9 cellular contexts compared by ENCODE assay signal in genomic region chr3:66484106-66484857, GRCh38. TPM values are rescaled to one million over a fixed set of nuclear protein-coding genes. Genes with fewer than 3 reads are reported as not detected.
DNase-seq lines count a peak whose midpoint lies in the region; ATAC-seq and TF ChIP-seq lines count a peak whose summit lies in the region.
"Had no signal": no experiment of that assay in that cellular context is flagged by ENCODE, and none has a peak within 500 bp of the region (broad histone marks: within the 10 kb centered on the region; RNA-seq: fewer than 3 reads in every experiment).

No MANE protein-coding gene starts in this region.

- no peak for TF ChIP-seq EP300 in stomach (IDR thresholded peaks at IDR 0.05)

- peaks cover 100% of the 10 kb centered on the region for H3K79me2 ChIP-seq in GM23338 (replicated peaks; ENCODE audit: insufficient read depth)

- H3K4me3 Mint-ChIP-seq in GM23338 (peak overlapping the region; percentile 23; the same call in 2 of the 3 replicates), T-cell (peak overlapping the region in 1 of 3 donors; percentile 54)
- H3K4me3 Mint-ChIP-seq in activated CD8-positive, alpha-beta memory T cell treated with anti-CD3 and anti-CD28 coated beads, Interleukin-2, amount 10 ng/mL, durations not matched to agents 7 days and 5 days, result no peak overlapping the region

- H3K9me3 Mint-ChIP-seq in GM23338 (no peaks in the 10 kb centered on the region), T-cell (no peaks in the 10 kb centered on the region)
- peaks cover 3% of the 10 kb centered on the region for H3K9me3 Mint-ChIP-seq in activated CD8-positive, alpha-beta memory T cell treated with anti-CD3 and anti-CD28 coated beads, Interleukin-2, amount 10 ng/mL, durations not matched to agents 7 days and 5 days (ENCODE audit: low read depth)

- 60 to 68% (median 64%) methylated on average over 9 of the region's 9 CpGs for WGBS in stomach, 5 donors

- peak overlapping the region; percentile 18; the same call in 1 of the 2 replicates for H3K4me3 ChIP-seq in GM23338
- peak overlapping the region; percentile 5; the same call in 1 of the 2 replicates for H3K4me3 ChIP-seq in iPS-20b (ENCODE audit: low read length)
- peak overlapping the region in 1 of 4 donors; percentile 4 for H3K4me3 ChIP-seq in stomach

- CTCF ChIA-PET in T-cell (lab: Charles Lee), result interaction anchor here in 1 of 2 donors (0.5 kb wide), 1 partner anchor 64 kb away, joined by 4 read pairs; no protein-coding TSS in a partner anchor
- CTCF ChIA-PET in activated CD8-positive, alpha-beta memory T cell treated with anti-CD3 and anti-CD28 coated beads, Interleukin-2, amount 10 ng/mL, durations not matched to agents 7 days and 5 days (lab: Charles Lee), result interaction anchor here (1.4 to 4.6 kb wide), 4 partner anchors 8 to 18 kb away, joined by 4 to 33 read pairs (median 5); no protein-coding TSS in a partner anchor

- no peaks in the 10 kb centered on the region for H3K9me2 ChIP-seq in GM23338 (ENCODE audit: insufficient read depth)

- in situ Hi-C loops in ACHN (cut with HindIII; ENCODE audit: low pct_ligation_motif_present, low pct_unique_long_range_greater_than_20kb, low sequenced_read_pairs), result no loop called here

- POLR2A ChIA-PET in T-cell (lab: Charles Lee), result no interaction called here

- ATAC-seq in GM23338 (peak; percentile 7; the same call in 1 of the 3 replicates), T-cell (replicated peaks in 1 of 4) (no peak), HG03354 (IDR thresholded peaks at IDR 0.05; ENCODE audit: poor library complexity, severe bottlenecking, unreplicated experiment) (no peak)
- ATAC-seq in activated CD8-positive, alpha-beta memory T cell treated with anti-CD3 and anti-CD28 coated beads, Interleukin-2, amount 10 ng/mL, durations not matched to agents 7 days and 5 days, result no peak
- ATAC-seq: stimulated activated naive CD8-positive, alpha-beta T cell treated with anti-CD3 and anti-CD28 coated beads, Interleukin-15, Interleukin-2, amounts not matched to agents 100 U/mL and 50 U/mL, for 24 hours had no signal

- H3K27ac ChIP-seq in GM23338 (ENCODE audit: low read depth) (peak overlapping the region; percentile 42; the same call in 1 of the 2 replicates), iPS-20b (ENCODE audit: low read length) (no peak overlapping the region), stomach (peak overlapping the region in 4 of 5 donors; percentile 64 to 96 (median 86))

- no peak for DNase-seq in GM23338 (ENCODE audit: low spot score)
- no peak for DNase-seq in T-cell
- no peak for DNase-seq in stomach
- DNase-seq in activated CD8-positive, alpha-beta memory T cell treated with anti-CD3 and anti-CD28 coated beads, Interleukin-2, amount 10 ng/mL, durations not matched to agents 7 days and 5 days, result no peak
- DNase-seq in ACHN, result no peak
- no peak for DNase-seq in globus pallidus (ENCODE audit: low spot score)
- DNase-seq: stimulated activated naive CD8-positive, alpha-beta T cell treated with anti-CD3 and anti-CD28 coated beads, Interleukin-15, Interleukin-2, amounts not matched to agents 100 U/mL and 50 U/mL, for 24 hours had no signal

- H4K20me1 ChIP-seq in GM23338 (replicated peaks; ENCODE audit: insufficient read depth), result peaks cover 54% of the 10 kb centered on the region

- H3K4me1 Mint-ChIP-seq in GM23338 (peaks cover 57% of the 10 kb centered on the region), T-cell (peaks cover 52 to 86% (median 58%) of the 10 kb centered on the region in 3 donors)
- peaks cover 81% of the 10 kb centered on the region for H3K4me1 Mint-ChIP-seq in activated CD8-positive, alpha-beta memory T cell treated with anti-CD3 and anti-CD28 coated beads, Interleukin-2, amount 10 ng/mL, durations not matched to agents 7 days and 5 days

- H3K9me3 ChIP-seq in iPS-20b (ENCODE audit: insufficient read depth, low read depth, low read length), result no peaks in the 10 kb centered on the region
- H3K9me3 ChIP-seq in stomach, result no peaks in the 10 kb centered on the region

- H3K36me3 Mint-ChIP-seq in GM23338 (ENCODE audit: low read depth) (peaks cover 16% of the 10 kb centered on the region; the same call in 2 of the 3 replicates), T-cell (peaks cover 14% of the 10 kb centered on the region)
- H3K36me3 Mint-ChIP-seq in activated CD8-positive, alpha-beta memory T cell treated with anti-CD3 and anti-CD28 coated beads, Interleukin-2, amount 10 ng/mL, durations not matched to agents 7 days and 5 days, result peaks cover 21% of the 10 kb centered on the region

- H3K4me1 ChIP-seq in GM23338 (ENCODE audit: insufficient read depth) (peaks cover 97% of the 10 kb centered on the region), iPS-20b (ENCODE audit: insufficient read depth, low read length) (peaks cover 77% of the 10 kb centered on the region), stomach (peaks cover 66 to 99% (median 84%) of the 10 kb centered on the region in 4 donors)

- H3K9ac ChIP-seq in iPS-20b (ENCODE audit: low read depth, low read length), result no peak overlapping the region

- peak overlapping the region; percentile 77 for H3K27ac Mint-ChIP-seq in GM23338
- H3K27ac Mint-ChIP-seq in T-cell, result peak overlapping the region; percentile 48 to 79
- H3K27ac Mint-ChIP-seq in activated CD8-positive, alpha-beta memory T cell treated with anti-CD3 and anti-CD28 coated beads, Interleukin-2, amount 10 ng/mL, durations not matched to agents 7 days and 5 days, result no peak overlapping the region

- H2AFZ ChIP-seq in GM23338, result no peak overlapping the region

- peak overlapping the region; percentile 76 for H3K4me2 ChIP-seq in GM23338

- intact Hi-C loops in stomach (cut with DNase I; ENCODE audit: low total_unique reads), result no loop called here

- 0 out of 2 replicates have a peak, but pooled peaks cover 4% of the 10 kb centered on the region for H3F3A ChIP-seq in GM23338 (replicated peaks; ENCODE audit: low read depth)

- no peak for TF ChIP-seq CTCF in GM23338 (conservative IDR thresholded peaks at IDR 0.05; ENCODE audit: low read depth in 2 of 2)
- TF ChIP-seq CTCF in stomach (IDR thresholded peaks at IDR 0.05), result no peak

- H3K27me3 ChIP-seq in GM23338 (ENCODE audit: insufficient read depth) (no peaks in the 10 kb centered on the region), iPS-20b (ENCODE audit: insufficient read depth, low read length) (no peaks in the 10 kb centered on the region), stomach (no peaks in the 10 kb centered on the region)

- no peaks in the 10 kb centered on the region for H3K36me3 ChIP-seq in GM23338 (ENCODE audit: insufficient read depth)
- no peaks in the 10 kb centered on the region for H3K36me3 ChIP-seq in iPS-20b (ENCODE audit: insufficient read depth, low read depth, low read length)
- H3K36me3 ChIP-seq in stomach, result no peaks in the 10 kb centered on the region

- H3K27me3 Mint-ChIP-seq in GM23338 (ENCODE audit: insufficient read depth, low read depth, poor library complexity) (peaks cover 7% of the 10 kb centered on the region), T-cell (no peaks in the 10 kb centered on the region)
- no peaks in the 10 kb centered on the region for H3K27me3 Mint-ChIP-seq in activated CD8-positive, alpha-beta memory T cell treated with anti-CD3 and anti-CD28 coated beads, Interleukin-2, amount 10 ng/mL, durations not matched to agents 7 days and 5 days

- TF ChIP-seq POLR2A in stomach (IDR thresholded peaks at IDR 0.05), result no peak

TF ChIP-seq in GM23338, 12 proteins besides CTCF, POLR2A, EP300 and RAD21 (continues in another document):
- TF ChIP-seq STAT1 (IDR thresholded peaks at IDR 0.05; ENCODE audit: unreplicated experiment), result no peak
- TF ChIP-seq, protein P1, sequence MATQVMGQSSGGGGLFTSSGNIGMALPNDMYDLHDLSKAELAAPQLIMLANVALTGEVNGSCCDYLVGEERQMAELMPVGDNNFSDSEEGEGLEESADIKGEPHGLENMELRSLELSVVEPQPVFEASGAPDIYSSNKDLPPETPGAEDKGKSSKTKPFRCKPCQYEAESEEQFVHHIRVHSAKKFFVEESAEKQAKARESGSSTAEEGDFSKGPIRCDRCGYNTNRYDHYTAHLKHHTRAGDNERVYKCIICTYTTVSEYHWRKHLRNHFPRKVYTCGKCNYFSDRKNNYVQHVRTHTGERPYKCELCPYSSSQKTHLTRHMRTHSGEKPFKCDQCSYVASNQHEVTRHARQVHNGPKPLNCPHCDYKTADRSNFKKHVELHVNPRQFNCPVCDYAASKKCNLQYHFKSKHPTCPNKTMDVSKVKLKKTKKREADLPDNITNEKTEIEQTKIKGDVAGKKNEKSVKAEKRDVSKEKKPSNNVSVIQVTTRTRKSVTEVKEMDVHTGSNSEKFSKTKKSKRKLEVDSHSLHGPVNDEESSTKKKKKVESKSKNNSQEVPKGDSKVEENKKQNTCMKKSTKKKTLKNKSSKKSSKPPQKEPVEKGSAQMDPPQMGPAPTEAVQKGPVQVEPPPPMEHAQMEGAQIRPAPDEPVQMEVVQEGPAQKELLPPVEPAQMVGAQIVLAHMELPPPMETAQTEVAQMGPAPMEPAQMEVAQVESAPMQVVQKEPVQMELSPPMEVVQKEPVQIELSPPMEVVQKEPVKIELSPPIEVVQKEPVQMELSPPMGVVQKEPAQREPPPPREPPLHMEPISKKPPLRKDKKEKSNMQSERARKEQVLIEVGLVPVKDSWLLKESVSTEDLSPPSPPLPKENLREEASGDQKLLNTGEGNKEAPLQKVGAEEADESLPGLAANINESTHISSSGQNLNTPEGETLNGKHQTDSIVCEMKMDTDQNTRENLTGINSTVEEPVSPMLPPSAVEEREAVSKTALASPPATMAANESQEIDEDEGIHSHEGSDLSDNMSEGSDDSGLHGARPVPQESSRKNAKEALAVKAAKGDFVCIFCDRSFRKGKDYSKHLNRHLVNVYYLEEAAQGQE (IDR thresholded peaks at IDR 0.05; ENCODE audit: unreplicated experiment), result no peak
- no peak for TF ChIP-seq EZH2 (IDR thresholded peaks at IDR 0.05; ENCODE audit: low read depth, unreplicated experiment)
- TF ChIP-seq ZNF114 (CRISPR knock-in tag; IDR thresholded peaks at IDR 0.05), result no peak
- no peak for TF ChIP-seq EZH2phosphoT487 (IDR thresholded peaks at IDR 0.05; ENCODE audit: unreplicated experiment)

RNA-seq across cellular contexts. Expression of gene LRIG1, which starts 16.5 kb away (rescaled TPM):
- total RNA-seq in GM23338 (2014; rRNA removed; shearing (Covaris generic)), result 116 and 134 TPM in 2 replicates
- polyA plus RNA-seq in GM23338 (2016; fragmentation: Nextera tagmentation; extraction: Ambion mirVana), result 39.9 and 40.0 TPM in 2 replicates
- 10 to 100 TPM; 33.5 to 49.8 (median 41.1) TPM for total RNA-seq in T-cell
- total RNA-seq in stomach, result 100 to 1,000 TPM in 3 of 5 donors, 10 to 100 TPM in 2; 85.8 to 278 (median 101) TPM
- 10 to 100 TPM; 20.2 to 31.5 (median 21.2) TPM for polyA plus RNA-seq in stomach
- total RNA-seq in activated CD8-positive, alpha-beta memory T cell treated with anti-CD3 and anti-CD28 coated beads, Interleukin-2, amount 10 ng/mL, durations not matched to agents 7 days and 5 days, result 10 to 100 TPM; 21.0 to 31.6 TPM
